Comparison of ENCODE assay signal across 7 cellular contexts in genomic region chr4:25234390-25235367, GRCh38. TPM values are rescaled to one million over a fixed set of nuclear protein-coding genes. Genes with fewer than 3 reads are reported as not detected.
DNase-seq lines count a peak whose midpoint lies in the region; ATAC-seq, FAIRE-seq and TF ChIP-seq lines count a peak whose summit lies in the region.

No MANE protein-coding gene starts in this region.

- peak overlapping the region; percentile 49 for H2AFZ ChIP-seq in SU-DHL-6 (ENCODE audit: low read depth, low read length, severe bottlenecking)

- H3K4me3 Mint-ChIP-seq in progenitor cell of endocrine pancreas (ENCODE audit: low read depth), result peak overlapping the region; percentile 78

- FAIRE-seq in GM12891 (lab: Jason Lieb, UNC), result peak; percentile 85

- peak overlapping the region; percentile 82 for H3K27ac ChIP-seq in SU-DHL-6 (ENCODE audit: low read depth, low read length)

- H3K36me3 Mint-ChIP-seq in progenitor cell of endocrine pancreas (ENCODE audit: insufficient read depth), result peaks cover 26% of the 10 kb centered on the region

- DNase-seq in GM12891 (ENCODE audit: insufficient read length, low spot score) (no peak), HEK293T (ENCODE audit: extremely low spot score) (peak; percentile 21), M059J (ENCODE audit: low read depth) (peak; percentile 89), anterior cingulate cortex (lab: John Stamatoyannopoulos, UW) (peak in 47 of 58 donors; percentile 4 to 75 (median 40)), left ventricle myocardium superior (peak; percentile 74), progenitor cell of endocrine pancreas (ENCODE audit: low spot score, unreplicated experiment) (peak; percentile 29)

- peaks cover 67% of the 10 kb centered on the region for H3K79me2 ChIP-seq in SU-DHL-6 (ENCODE audit: insufficient read depth, low read length)

- intact Hi-C loops in left ventricle myocardium superior (cut with micrococcal nuclease), result loop anchor here (2.0 kb wide), 1 partner anchor 78 kb away; the partner anchor contains the start of gene ZCCHC4

- peak overlapping the region; percentile 92 for H3K27ac Mint-ChIP-seq in progenitor cell of endocrine pancreas

- peaks cover 11% of the 10 kb centered on the region for H3K4me1 Mint-ChIP-seq in progenitor cell of endocrine pancreas (ENCODE audit: low read depth)

- peak overlapping the region; percentile 91 for H3K9ac ChIP-seq in SU-DHL-6 (ENCODE audit: low read length)

- H3F3A ChIP-seq in SU-DHL-6 (ENCODE audit: insufficient read depth), result peaks cover 7% of the 10 kb centered on the region; the same call in 1 of the 2 replicates

- peak overlapping the region; percentile 82 for H3K4me3 ChIP-seq in SU-DHL-6 (ENCODE audit: insufficient read depth, low read length, poor library complexity, severe bottlenecking)

- H3K9me3 Mint-ChIP-seq in progenitor cell of endocrine pancreas (ENCODE audit: low read depth), result peaks cover 28% of the 10 kb centered on the region

- H3K27me3 Mint-ChIP-seq in progenitor cell of endocrine pancreas, result no peaks in the 10 kb centered on the region

- peak; percentile 76 for ATAC-seq in left ventricle myocardium superior

- no peaks in the 10 kb centered on the region for H3K9me3 ChIP-seq in SU-DHL-6 (ENCODE audit: insufficient read depth, low read length)

- POLR2A ChIA-PET in HEK293T (lab: Yijun Ruan, JAX), result interaction anchor here (0.6 to 3.3 kb wide), 6 partner anchors 19 to 78 kb away, joined by 3 to 14 read pairs (median 4); partner anchors contain the start of genes SEPSECS and ZCCHC4

- H3K36me3 ChIP-seq in SU-DHL-6 (ENCODE audit: low read length), result peaks cover 9% of the 10 kb centered on the region

- TF ChIP-seq CTCF in SU-DHL-6 (IDR thresholded peaks at IDR 0.05; ENCODE audit: insufficient read depth, low read length, poor library complexity, severe bottlenecking) (peak; percentile 34), progenitor cell of endocrine pancreas (IDR thresholded peaks at IDR 0.05; ENCODE audit: unreplicated experiment) (peak; percentile 60)

- TF ChIP-seq POLR2A in GM12891 (IDR thresholded peaks at IDR 0.05; ENCODE audit: low read depth, low read length), result no peak; the same call in 1 of the 2 replicates

- peak overlapping the region; percentile 82 for H3K4me2 ChIP-seq in SU-DHL-6 (ENCODE audit: low read depth, low read length, poor library complexity, severe bottlenecking)

- CTCF ChIA-PET in HEK293T (lab: Yijun Ruan, JAX), result interaction anchor here (0.9 to 1.7 kb wide), 2 partner anchors 78 to 80 kb away, joined by 3 to 6 read pairs; partner anchors contain the start of gene ZCCHC4

- no peaks in the 10 kb centered on the region; the same call in 1 of the 2 replicates for H4K20me1 ChIP-seq in SU-DHL-6 (ENCODE audit: low read depth, low read length)

- H3K9me2 ChIP-seq in SU-DHL-6 (replicated peaks; ENCODE audit: insufficient read depth, low read length), result no peaks in the 10 kb centered on the region

- no peaks in the 10 kb centered on the region for H3K27me3 ChIP-seq in SU-DHL-6 (ENCODE audit: low read length)

TF ChIP-seq in GM12891, 5 proteins besides CTCF, POLR2A, EP300 and RAD21:
- TF ChIP-seq SPI1 (IDR thresholded peaks at IDR 0.05; ENCODE audit: low read depth, low read length), result no peak
- peak; percentile 43; the same call in 1 of the 2 replicates for TF ChIP-seq TAF1 (IDR thresholded peaks at IDR 0.05; ENCODE audit: low read depth, low read length)

TF ChIP-seq in HEK293T, 16 proteins besides CTCF, POLR2A, EP300 and RAD21:
- TF ChIP-seq PKNOX1 (IDR thresholded peaks at IDR 0.05) (peak; percentile 86), BHLHE40 (IDR thresholded peaks at IDR 0.05; ENCODE audit: borderline replicate concordance) (no peak), LEF1 (IDR thresholded peaks at IDR 0.05; ENCODE audit: borderline replicate concordance) (no peak), FOXK2 (IDR thresholded peaks at IDR 0.05) (no peak), FOXA1 (IDR thresholded peaks at IDR 0.05) (no peak), CTBP1 (IDR thresholded peaks at IDR 0.05; ENCODE audit: borderline replicate concordance) (no peak)

RNA-seq across cellular contexts. Expression of gene PI4K2B, which starts 0.8 kb away (rescaled TPM):
- polyA plus RNA-seq in GM12891 (2012; ENCODE audit: low read depth, missing spikeins), result 20.3 TPM
- 39.4 and 56.2 TPM in 2 replicates for total RNA-seq in M059J (2014; rRNA removed; shearing (Covaris generic))
- 2.0 TPM for total RNA-seq in left ventricle myocardium superior
- 13.7 and 13.9 TPM in 2 replicates for total RNA-seq in progenitor cell of endocrine pancreas
